In the genomic region with DNA sequence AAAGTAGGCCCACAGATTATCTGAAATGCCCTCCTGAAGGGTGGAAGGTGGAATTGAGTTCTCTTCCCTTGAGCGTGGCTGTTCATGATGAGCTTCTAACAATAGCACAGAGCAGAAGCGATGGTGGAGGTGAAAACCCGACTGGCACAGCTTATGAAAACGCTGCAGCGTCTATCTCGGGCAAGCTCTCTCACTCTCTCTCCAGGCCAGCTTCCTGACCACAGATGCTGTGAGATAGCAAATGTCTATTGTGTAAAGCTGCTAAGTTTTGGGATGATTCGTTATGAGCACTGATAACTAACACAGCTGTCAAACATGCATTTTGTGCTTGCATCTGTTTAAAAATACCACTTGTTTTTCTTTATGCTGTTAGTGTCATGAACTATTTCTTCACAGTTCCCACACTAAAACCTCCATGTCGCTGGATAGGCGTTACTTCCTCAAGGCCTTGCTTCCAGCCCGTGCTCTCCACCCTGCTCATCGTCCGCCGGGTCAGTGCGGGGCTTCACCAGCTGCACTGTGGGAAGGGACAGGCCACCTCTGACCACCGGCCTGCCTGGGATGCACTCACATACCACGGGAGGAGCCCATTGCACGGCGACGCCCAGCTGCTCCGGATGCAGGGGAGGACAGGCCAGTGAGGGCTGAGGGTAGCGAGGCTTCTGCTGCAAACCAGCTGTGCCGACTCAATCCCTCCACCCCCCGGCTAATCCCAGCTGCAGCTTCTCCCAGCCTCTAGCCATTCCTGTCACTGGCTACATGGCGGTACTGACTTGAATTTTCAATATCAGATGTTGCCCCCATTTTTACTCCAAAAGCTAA, we compare ENCODE assay signal across 18 cellular contexts. TPM values are rescaled to one million over a fixed set of nuclear protein-coding genes. Genes with fewer than 3 reads are reported as not detected.
DNase-seq lines count a peak whose midpoint lies in the region; ATAC-seq and TF ChIP-seq lines count a peak whose summit lies in the region.
"Had no signal": no experiment of that assay in that cellular context is flagged by ENCODE, and none has a peak within 500 bp of the region (broad histone marks: within the 10 kb centered on the region; RNA-seq: fewer than 3 reads in every experiment).

No MANE protein-coding gene starts in this region.

- no peaks in the 10 kb centered on the region for H3K36me3 ChIP-seq in aorta (ENCODE audit: control insufficient read depth in 1 of 2, insufficient read depth in 2 of 2, low read length in 1 of 2)
- H3K36me3 ChIP-seq: HAP-1, MG63 had no signal

- no peak for TF ChIP-seq CTCF in fibroblast of the aortic adventitia (IDR thresholded peaks at IDR 0.05; ENCODE audit: insufficient read depth, low read length)

- H3K27me3 Mint-ChIP-seq in natural killer cell treated with Interleukin-12 subunit alpha and Interleukin-12 subunit beta and Interleukin-15 and Interleukin-18, amount 100 ng/mL, for 72 hours = peaks cover 26 to 28% of the 10 kb centered on the region in 2 donors

- no peaks in the 10 kb centered on the region for H3K4me1 ChIP-seq in right cardiac atrium (ENCODE audit: control insufficient read depth, insufficient read depth, low read length)
- H3K4me1 ChIP-seq in aorta (ENCODE audit: control insufficient read depth in 1 of 2, insufficient read depth in 2 of 2, low read length in 2 of 2) = no peaks in the 10 kb centered on the region
- H3K4me1 ChIP-seq: HAP-1 had no signal

- no peak for ATAC-seq in right cardiac atrium
- ATAC-seq in natural killer cell treated with Interleukin-12 subunit alpha and Interleukin-12 subunit beta and Interleukin-15 and Interleukin-18, amount 100 ng/mL, for 72 hours = peak in 1 of 2 donors; percentile 83
- ATAC-seq in aorta (ENCODE audit: low FRiP score) = no peak

- H3K27ac Mint-ChIP-seq in natural killer cell treated with Interleukin-12 subunit alpha and Interleukin-12 subunit beta and Interleukin-15 and Interleukin-18, amount 100 ng/mL, for 72 hours = no peak overlapping the region
- H3K27ac Mint-ChIP-seq: activated naive CD8-positive, alpha-beta T cell treated with anti-CD3 and anti-CD28 coated beads for 36 hours; memory B cell; stimulated activated naive CD8-positive, alpha-beta T cell treated with anti-CD3 and anti-CD28 coated beads, Interleukin-15, Interleukin-2, amounts not matched to agents 100 ng/mL and 50 ng/mL, for 24 hours; T-helper 1 cell treated with Interleukin-12 subunit alpha and Interleukin-12 subunit beta and Interleukin-4 antibody, amounts not matched to agents 30 μg/mL and 1 μg/mL, for 36 hours had no signal

- H3K9me3 ChIP-seq in right cardiac atrium (ENCODE audit: control insufficient read depth, low read length) = no peaks in the 10 kb centered on the region
- H3K9me3 ChIP-seq in aorta (ENCODE audit: control insufficient read depth, low read length) = no peaks in the 10 kb centered on the region
- H3K9me3 ChIP-seq: HAP-1, MG63 had no signal

- WGBS in right cardiac atrium = 40% methylated on average over 24 of the region's 24 CpGs
- WGBS in aorta, 2 donors = 72 to 74% methylated on average over 24 of the region's 24 CpGs

- no peaks in the 10 kb centered on the region for H3K36me3 Mint-ChIP-seq in natural killer cell treated with Interleukin-12 subunit alpha and Interleukin-12 subunit beta and Interleukin-15 and Interleukin-18, amount 100 ng/mL, for 72 hours
- H3K36me3 Mint-ChIP-seq: activated naive CD8-positive, alpha-beta T cell treated with anti-CD3 and anti-CD28 coated beads for 36 hours; memory B cell had no signal

- H3K4me3 ChIP-seq in right cardiac atrium (ENCODE audit: low read length) (no peak overlapping the region), fibroblast of the aortic adventitia (ENCODE audit: low read depth, low read length) (no peak overlapping the region), aorta (ENCODE audit: low read length in 2 of 2) (no peak overlapping the region)
- H3K4me3 ChIP-seq: HAP-1, MG63 had no signal

- peak; percentile 58 for DNase-seq in cardiac septum (ENCODE audit: low spot score)
- no peak for DNase-seq in right cardiac atrium
- DNase-seq in fibroblast of the aortic adventitia (ENCODE audit: low read depth) = peak; percentile 14
- no peak for DNase-seq in natural killer cell treated with Interleukin-12 subunit alpha and Interleukin-12 subunit beta and Interleukin-15 and Interleukin-18, amount 100 ng/mL, for 72 hours (ENCODE audit: low spot score)
- DNase-seq in aorta = peak; percentile 17 to 69
- DNase-seq in 8988T = no peak
- no peak for DNase-seq in NCI-H2196 (lab: John Stamatoyannopoulos, UW; ENCODE audit: unreplicated experiment)
- no peak for DNase-seq in SK-N-DZ (ENCODE audit: low spot score)
- DNase-seq: activated naive CD8-positive, alpha-beta T cell treated with anti-CD3 and anti-CD28 coated beads for 36 hours; effector CD8-positive, alpha-beta T cell; MG63; NCI-H2029 treated with DMSO at 0.1 percent for 48 hours had no signal

- no peaks in the 10 kb centered on the region for H3K9me3 Mint-ChIP-seq in natural killer cell treated with Interleukin-12 subunit alpha and Interleukin-12 subunit beta and Interleukin-15 and Interleukin-18, amount 100 ng/mL, for 72 hours
- H3K9me3 Mint-ChIP-seq: activated naive CD8-positive, alpha-beta T cell treated with anti-CD3 and anti-CD28 coated beads for 36 hours; memory B cell; stimulated activated naive CD8-positive, alpha-beta T cell treated with anti-CD3 and anti-CD28 coated beads, Interleukin-15, Interleukin-2, amounts not matched to agents 100 ng/mL and 50 ng/mL, for 24 hours; T-helper 1 cell treated with Interleukin-12 subunit alpha and Interleukin-12 subunit beta and Interleukin-4 antibody, amounts not matched to agents 30 μg/mL and 1 μg/mL, for 36 hours had no signal

- peaks cover 18 to 30% of the 10 kb centered on the region in 2 donors for H3K4me1 Mint-ChIP-seq in natural killer cell treated with Interleukin-12 subunit alpha and Interleukin-12 subunit beta and Interleukin-15 and Interleukin-18, amount 100 ng/mL, for 72 hours (ENCODE audit: low read depth in 2 of 2)
- H3K4me1 Mint-ChIP-seq: memory B cell had no signal

- H3K4me3 Mint-ChIP-seq in natural killer cell treated with Interleukin-12 subunit alpha and Interleukin-12 subunit beta and Interleukin-15 and Interleukin-18, amount 100 ng/mL, for 72 hours = peak overlapping the region; percentile 10
- H3K4me3 Mint-ChIP-seq: activated naive CD8-positive, alpha-beta T cell treated with anti-CD3 and anti-CD28 coated beads for 36 hours; memory B cell; stimulated activated naive CD8-positive, alpha-beta T cell treated with anti-CD3 and anti-CD28 coated beads, Interleukin-15, Interleukin-2, amounts not matched to agents 100 ng/mL and 50 ng/mL, for 24 hours; T-helper 1 cell treated with Interleukin-12 subunit alpha and Interleukin-12 subunit beta and Interleukin-4 antibody, amounts not matched to agents 30 μg/mL and 1 μg/mL, for 36 hours had no signal

- H3K27me3 ChIP-seq in right cardiac atrium (ENCODE audit: control insufficient read depth, insufficient read depth) (no peaks in the 10 kb centered on the region), aorta (ENCODE audit: control insufficient read depth in 1 of 2, insufficient read depth in 2 of 2, low read length in 1 of 2) (no peaks in the 10 kb centered on the region)
- H3K27me3 ChIP-seq: MG63 had no signal

- intact Hi-C loops in cardiac septum (cut with DNase I) = no loop called here
- intact Hi-C loops in right cardiac atrium (cut with DNase I) = no loop called here
- intact Hi-C loops in aorta (cut with DNase I) = no loop called here

- no peak overlapping the region for H3K27ac ChIP-seq in right cardiac atrium (ENCODE audit: low read length)
- H3K27ac ChIP-seq in aorta (ENCODE audit: low read depth in 1 of 2, low read length in 2 of 2) = no peak overlapping the region

RNA-seq across cellular contexts. Expression of a gene that starts 60.0 kb away (rescaled TPM):
- total RNA-seq in cardiac septum (not detected), right cardiac atrium (not detected), fibroblast of the aortic adventitia (ENCODE audit: low replicate concordance) (not detected in 2 replicates), aorta (not detected)
- polyA plus RNA-seq in right cardiac atrium (not detected), aorta (not detected)
- not detected for total RNA-seq in natural killer cell treated with Interleukin-12 subunit alpha and Interleukin-12 subunit beta and Interleukin-15 and Interleukin-18, amount 100 ng/mL, for 72 hours
- polyA plus RNA-seq in SK-N-DZ (2014; cell fraction: cytosol; rRNA removed) = 0.71 TPM in 1 of 2 replicates, not detected in the other
- not detected in 2 replicates for polyA plus RNA-seq in SK-N-DZ (2014; cell fraction: nucleus; rRNA removed)
- total RNA-seq: activated naive CD8-positive, alpha-beta T cell treated with anti-CD3 and anti-CD28 coated beads for 36 hours; HT1080; omental fat pad had no signal

Comparison
In these comparisons a context has a peak if more than half of its experiments do, and no peak if none do; other contexts are left out.
1. DNase-seq: peak in cardiac septum (single experiment), fibroblast of the aortic adventitia (single experiment) and aorta (2 of 2); none in right cardiac atrium (0 of 3), natural killer cell treated with Interleukin-12 subunit alpha and Interleukin-12 subunit beta and Interleukin-15 and Interleukin-18, amount 100 ng/mL, for 72 hours (single experiment), 8988T (single experiment), NCI-H2196 (single experiment) and SK-N-DZ (single experiment).